In genomic region chr2:216775043-216775453, GRCh38 we compare ENCODE assay signal across 9 cellular contexts.
A peak's percentile ranks its signal among the peaks of the same experiment; 100 is the strongest.
DNase-seq lines count a peak whose midpoint lies in the region; ATAC-seq and TF ChIP-seq lines count a peak whose summit lies in the region.
"Had no signal": no experiment of that assay in that cellular context is flagged by ENCODE, and none has a peak within 500 bp of the region (broad histone marks: within the 10 kb centered on the region; RNA-seq: fewer than 3 reads in every experiment).

No MANE protein-coding gene starts in this region.

- H3K27ac ChIP-seq in AG04450 (ENCODE audit: low read depth, low read length) (peak overlapping the region; percentile 94), brain microvascular endothelial cell (peak overlapping the region; percentile 38)

- in situ Hi-C loops in brain microvascular endothelial cell (cut with HindIII; ENCODE audit: low pct_ligation_motif_present, low sequenced_read_pairs): no loop called here

- no peak for ATAC-seq in HG03521 (IDR thresholded peaks at IDR 0.05; ENCODE audit: unreplicated experiment)
- no peak for ATAC-seq in HG02571 (IDR thresholded peaks at IDR 0.05; ENCODE audit: unreplicated experiment)
- ATAC-seq in GM18858 (IDR thresholded peaks at IDR 0.05; ENCODE audit: unreplicated experiment): no peak

- TF ChIP-seq CTCF in AG04450 (IDR thresholded peaks at IDR 0.05; ENCODE audit: low read depth, low read length) (no peak; the same call in 1 of the 2 replicates), brain microvascular endothelial cell (IDR thresholded peaks at IDR 0.05; ENCODE audit: low read depth, low read length, missing control alignments) (peak; percentile 13)

- H3K27me3 ChIP-seq in AG04450 (ENCODE audit: control insufficient read depth, insufficient read depth, low read length) (no peaks in the 10 kb centered on the region), brain microvascular endothelial cell (replicated peaks) (no peaks in the 10 kb centered on the region)

- H3K36me3 ChIP-seq in brain microvascular endothelial cell (replicated peaks): no peaks in the 10 kb centered on the region

- peak; percentile 91 for DNase-seq in AG04450 (ENCODE audit: low read depth, low spot score)
- DNase-seq in LHCN-M2 (ENCODE audit: low read depth): peak; percentile 99
- DNase-seq in brain microvascular endothelial cell: peak; percentile 93
- DNase-seq in kidney tubule cell (ENCODE audit: low spot score): peak; percentile 99
- DNase-seq in dermis blood vessel endothelial cell: no peak
- DNase-seq: DMS79 had no signal

- peaks cover 6% of the 10 kb centered on the region for H3K9me3 ChIP-seq in AG04450 (ENCODE audit: control insufficient read depth, insufficient read depth, low read length)

- POLR2A ChIA-PET in AG04450 (lab: Yijun Ruan, JAX): interaction anchor here (0.5 to 1.7 kb wide), 19 partner anchors 13 to 564 kb away, joined by 3 to 11 read pairs (median 3); partner anchors contain the start of gene IGFBP5

- CTCF ChIA-PET in AG04450 (lab: Charles Lee): interaction anchor here (0.6 to 2.1 kb wide), 8 partner anchors 12 to 790 kb away, joined by 3 to 8 read pairs (median 4); no protein-coding TSS in a partner anchor

- H3K4me3 ChIP-seq in AG04450 (ENCODE audit: low read depth, low read length) (peak overlapping the region; percentile 20; the same call in 1 of the 2 replicates), brain microvascular endothelial cell (ENCODE audit: low read depth, low read length) (peak overlapping the region; percentile 12)
